Comparison of ENCODE assay signal across 37 cellular contexts in the genomic region with DNA sequence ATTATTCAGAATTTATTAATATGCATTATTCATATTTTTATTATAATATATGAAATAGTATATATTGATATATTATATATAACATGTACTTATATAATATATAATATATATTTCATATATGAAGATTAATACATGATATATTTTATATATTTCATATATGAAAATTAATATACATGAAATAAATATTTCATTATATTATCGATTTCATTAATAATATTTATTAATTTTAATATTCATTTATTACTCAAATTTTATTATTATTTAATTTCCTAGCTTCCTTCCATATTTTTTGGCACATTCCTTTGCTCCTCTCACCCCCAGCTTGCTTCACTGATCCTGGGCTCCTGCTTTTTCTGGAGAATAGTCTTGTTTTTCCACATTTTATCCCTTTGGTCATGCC. TPM values are rescaled to one million over a fixed set of nuclear protein-coding genes. Genes with fewer than 3 reads are reported as not detected.
"Had no signal": no experiment of that assay in that cellular context is flagged by ENCODE, and none has a peak within 500 bp of the region (broad histone marks: within the 10 kb centered on the region; RNA-seq: fewer than 3 reads in every experiment).

No MANE protein-coding gene starts in this region.

- H3K27me3 ChIP-seq: ascending aorta, breast epithelium, cardiac muscle cell, esophagus squamous epithelium, heart left ventricle had no signal

- H3K4me1 Mint-ChIP-seq: brain had no signal

- DNase-seq: activated CD4-positive, alpha-beta memory T cell treated with anti-CD3 and anti-CD28 coated beads for 36 hours; activated CD4-positive, alpha-beta T cell treated with anti-CD3 and anti-CD28 coated beads for 36 hours; activated CD4-positive, alpha-beta T cell treated with anti-CD3 and anti-CD28 coated beads, Interleukin-2, amount 10 ng/mL, durations not matched to agents 24 days and 14 days; activated CD4-positive, CD25-positive, alpha-beta regulatory T cell; activated CD4-positive, CD25-positive, alpha-beta regulatory T cell treated with anti-CD3 and anti-CD28 coated beads, Interleukin-2, amount 50 U/mL, for 72 hours; activated CD8-positive, alpha-beta memory T cell treated with anti-CD3 and anti-CD28 coated beads, Interleukin-2, amount 10 ng/mL, durations not matched to agents 7 days and 5 days; activated CD8-positive, alpha-beta memory T cell treated with anti-CD3 and anti-CD28 coated beads, Interleukin-2, amount 50 U/mL, for 4 hours; activated CD8-positive, alpha-beta T cell treated with anti-CD3 and anti-CD28 coated beads, Interleukin-2, amount 10 ng/mL, durations not matched to agents 7 days and 5 days; activated effector memory CD4-positive, alpha-beta T cell treated with anti-CD3 and anti-CD28 coated beads, Interleukin-2, amount 50 U/mL, for 16 hours; activated naive CD4-positive, alpha-beta T cell treated with anti-CD3 and anti-CD28 coated beads for 36 hours; activated naive CD8-positive, alpha-beta T cell treated with anti-CD3 and anti-CD28 coated beads for 36 hours; activated naive CD8-positive, alpha-beta T cell treated with anti-CD3 and anti-CD28 coated beads, Interleukin-2, amount 50 U/mL, for 24 hours; activated T-cell treated with anti-CD3 and anti-CD28 coated beads, Interleukin-2, amount 50 U/mL, for 1 hour; activated T-cell treated with anti-CD3 and anti-CD28 coated beads, Interleukin-2, amount 50 U/mL, for 48 hours; central memory CD4-positive, alpha-beta T cell; cerebellar nuclear complex; dermis blood vessel endothelial cell; effector CD4-positive, alpha-beta T cell; effector memory CD8-positive, alpha-beta T cell; esophagus squamous epithelium; foreskin melanocyte; glutamatergic neuron; heart left ventricle; T-helper 2 cell; WERI-Rb-1 had no signal

- H3K36me3 Mint-ChIP-seq: activated CD4-positive, alpha-beta memory T cell treated with anti-CD3 and anti-CD28 coated beads for 36 hours; activated CD8-positive, alpha-beta memory T cell treated with anti-CD3 and anti-CD28 coated beads, Interleukin-2, amount 10 ng/mL, durations not matched to agents 7 days and 5 days; activated naive CD4-positive, alpha-beta T cell treated with anti-CD3 and anti-CD28 coated beads, Interleukin-2, amount 50 U/mL, for 24 hours; activated naive CD8-positive, alpha-beta T cell treated with anti-CD3 and anti-CD28 coated beads for 36 hours; brain had no signal

- H3K9me3 ChIP-seq: ascending aorta, breast epithelium, esophagus squamous epithelium, heart left ventricle had no signal

- H3K27ac Mint-ChIP-seq: activated CD4-positive, alpha-beta memory T cell treated with anti-CD3 and anti-CD28 coated beads for 36 hours; activated CD4-positive, alpha-beta T cell treated with anti-CD3 and anti-CD28 coated beads for 36 hours; activated CD4-positive, alpha-beta T cell treated with anti-CD3 and anti-CD28 coated beads, Interleukin-2, amount 10 ng/mL, durations not matched to agents 24 days and 14 days; activated CD8-positive, alpha-beta memory T cell treated with anti-CD3 and anti-CD28 coated beads, Interleukin-2, amount 10 ng/mL, durations not matched to agents 7 days and 5 days; activated CD8-positive, alpha-beta T cell treated with anti-CD3 and anti-CD28 coated beads, Interleukin-2, amount 10 ng/mL, durations not matched to agents 7 days and 5 days; activated naive CD4-positive, alpha-beta T cell treated with anti-CD3 and anti-CD28 coated beads for 36 hours; activated naive CD4-positive, alpha-beta T cell treated with anti-CD3 and anti-CD28 coated beads, Interleukin-2, amount 50 U/mL, for 24 hours; activated naive CD8-positive, alpha-beta T cell treated with anti-CD3 and anti-CD28 coated beads for 36 hours; activated naive CD8-positive, alpha-beta T cell treated with anti-CD3 and anti-CD28 coated beads, Interleukin-2, amount 50 U/mL, for 24 hours; activated T-helper 1 cell treated with anti-CD3 and anti-CD28 coated beads, Interleukin-12 subunit alpha, Interleukin-12 subunit beta, Interleukin-2, Interleukin-4 antibody, amounts not matched to agents 30 ng/mL and 10 ng/mL and 1 ng/mL, durations not matched to agents 14 hours and 24 hours and 36 hours; activated T-helper 2 cell treated with anti-CD3 and anti-CD28 coated beads, Interferon-gamma antibody, Interleukin-2, Interleukin-4, amounts not matched to agents 10 μg/mL and 5 μg/mL and 100 μg/mL, durations not matched to agents 14 hours and 24 hours and 36 hours; brain; effector memory CD8-positive, alpha-beta T cell had no signal

- ATAC-seq: activated CD4-positive, alpha-beta T cell treated with anti-CD3 and anti-CD28 coated beads for 36 hours; activated CD8-positive, alpha-beta memory T cell treated with anti-CD3 and anti-CD28 coated beads, Interleukin-2, amount 10 ng/mL, durations not matched to agents 7 days and 5 days; activated CD8-positive, alpha-beta T cell treated with anti-CD3 and anti-CD28 coated beads, Interleukin-2, amount 10 ng/mL, durations not matched to agents 7 days and 5 days; activated naive CD8-positive, alpha-beta T cell treated with anti-CD3 and anti-CD28 coated beads, Interleukin-2, amount 50 U/mL, for 24 hours; effector memory CD8-positive, alpha-beta T cell; heart left ventricle had no signal

- H3K27me3 Mint-ChIP-seq: activated CD4-positive, alpha-beta T cell treated with anti-CD3 and anti-CD28 coated beads, Interleukin-2, amount 10 ng/mL, durations not matched to agents 24 days and 14 days; activated CD8-positive, alpha-beta memory T cell treated with anti-CD3 and anti-CD28 coated beads, Interleukin-2, amount 10 ng/mL, durations not matched to agents 7 days and 5 days; activated naive CD4-positive, alpha-beta T cell treated with anti-CD3 and anti-CD28 coated beads, Interleukin-2, amount 50 U/mL, for 24 hours; activated naive CD8-positive, alpha-beta T cell treated with anti-CD3 and anti-CD28 coated beads for 36 hours; activated naive CD8-positive, alpha-beta T cell treated with anti-CD3 and anti-CD28 coated beads, Interleukin-2, amount 50 U/mL, for 24 hours; brain had no signal

- H3K4me1 ChIP-seq: ascending aorta, breast epithelium had no signal

- H3K4me3 Mint-ChIP-seq: activated CD4-positive, alpha-beta memory T cell treated with anti-CD3 and anti-CD28 coated beads for 36 hours; activated CD4-positive, alpha-beta T cell treated with anti-CD3 and anti-CD28 coated beads for 36 hours; activated CD4-positive, alpha-beta T cell treated with anti-CD3 and anti-CD28 coated beads, Interleukin-2, amount 10 ng/mL, durations not matched to agents 24 days and 14 days; activated CD8-positive, alpha-beta memory T cell treated with anti-CD3 and anti-CD28 coated beads, Interleukin-2, amount 10 ng/mL, durations not matched to agents 7 days and 5 days; activated CD8-positive, alpha-beta T cell treated with anti-CD3 and anti-CD28 coated beads, Interleukin-2, amount 10 ng/mL, durations not matched to agents 7 days and 5 days; activated naive CD4-positive, alpha-beta T cell treated with anti-CD3 and anti-CD28 coated beads for 36 hours; activated naive CD4-positive, alpha-beta T cell treated with anti-CD3 and anti-CD28 coated beads, Interleukin-2, amount 50 U/mL, for 24 hours; activated naive CD8-positive, alpha-beta T cell treated with anti-CD3 and anti-CD28 coated beads for 36 hours; activated naive CD8-positive, alpha-beta T cell treated with anti-CD3 and anti-CD28 coated beads, Interleukin-2, amount 50 U/mL, for 24 hours; activated T-helper 1 cell treated with anti-CD3 and anti-CD28 coated beads, Interleukin-12 subunit alpha, Interleukin-12 subunit beta, Interleukin-2, Interleukin-4 antibody, amounts not matched to agents 30 ng/mL and 10 ng/mL and 1 ng/mL, durations not matched to agents 14 hours and 24 hours and 36 hours; brain; effector memory CD8-positive, alpha-beta T cell had no signal

- H3K36me3 ChIP-seq: ascending aorta, breast epithelium, cardiac muscle cell, esophagus squamous epithelium, heart left ventricle, WERI-Rb-1 had no signal

- H3K4me3 ChIP-seq: ascending aorta, breast epithelium, cardiac muscle cell, coronary artery, esophagus squamous epithelium, heart left ventricle had no signal

- FAIRE-seq: endothelial cell of umbilical vein had no signal

- H3K27ac ChIP-seq: ascending aorta, breast epithelium, cardiac muscle cell, coronary artery, epithelial cell of prostate, esophagus squamous epithelium, heart left ventricle, WERI-Rb-1 had no signal

- H3K9me3 Mint-ChIP-seq: activated CD4-positive, alpha-beta memory T cell treated with anti-CD3 and anti-CD28 coated beads for 36 hours; activated CD4-positive, alpha-beta T cell treated with anti-CD3 and anti-CD28 coated beads, Interleukin-2, amount 10 ng/mL, durations not matched to agents 24 days and 14 days; activated naive CD4-positive, alpha-beta T cell treated with anti-CD3 and anti-CD28 coated beads for 36 hours; activated naive CD4-positive, alpha-beta T cell treated with anti-CD3 and anti-CD28 coated beads, Interleukin-2, amount 50 U/mL, for 24 hours; activated naive CD8-positive, alpha-beta T cell treated with anti-CD3 and anti-CD28 coated beads for 36 hours; activated naive CD8-positive, alpha-beta T cell treated with anti-CD3 and anti-CD28 coated beads, Interleukin-2, amount 50 U/mL, for 24 hours; activated T-helper 1 cell treated with anti-CD3 and anti-CD28 coated beads, Interleukin-12 subunit alpha, Interleukin-12 subunit beta, Interleukin-2, Interleukin-4 antibody, amounts not matched to agents 30 ng/mL and 10 ng/mL and 1 ng/mL, durations not matched to agents 14 hours and 24 hours and 36 hours; activated T-helper 2 cell treated with anti-CD3 and anti-CD28 coated beads, Interferon-gamma antibody, Interleukin-2, Interleukin-4, amounts not matched to agents 10 μg/mL and 5 μg/mL and 100 μg/mL, durations not matched to agents 14 hours and 24 hours and 36 hours; brain; effector memory CD8-positive, alpha-beta T cell had no signal

RNA-seq across cellular contexts. Expression of a gene that starts 29.7 kb away (rescaled TPM):
- total RNA-seq: activated T-helper 2 cell treated with anti-CD3 and anti-CD28 coated beads, Interferon-gamma antibody, Interleukin-2, Interleukin-4, amounts not matched to agents 10 μg/mL and 5 μg/mL and 100 μg/mL, durations not matched to agents 14 hours and 24 hours and 36 hours; ascending aorta; cardiac muscle cell; dermis blood vessel endothelial cell; endothelial cell of umbilical vein; fibroblast of lung; fibroblast of villous mesenchyme had no signal
- polyA plus RNA-seq: cardiac muscle cell, endothelial cell of umbilical vein, fibroblast of lung, heart left ventricle had no signal

RNA-seq across cellular contexts. Expression of a gene that starts 48.7 kb away (rescaled TPM):
- total RNA-seq: activated CD8-positive, alpha-beta memory T cell treated with anti-CD3 and anti-CD28 coated beads, Interleukin-2, amount 10 ng/mL, durations not matched to agents 7 days and 5 days; endothelial cell of umbilical vein had no signal
